Comparison of ENCODE assay signal across 8 cellular contexts in genomic region chr4:185559913-185560281, GRCh38. TPM values are rescaled to one million over a fixed set of nuclear protein-coding genes. Genes with fewer than 3 reads are reported as not detected.
A peak's percentile ranks its signal among the peaks of the same experiment; 100 is the strongest.
DNase-seq lines count a peak whose midpoint lies in the region; ATAC-seq, FAIRE-seq and TF ChIP-seq lines count a peak whose summit lies in the region.
"Had no signal": no experiment of that assay in that cellular context is flagged by ENCODE, and none has a peak within 500 bp of the region (broad histone marks: within the 10 kb centered on the region; RNA-seq: fewer than 3 reads in every experiment).

No MANE protein-coding gene starts in this region.

- no peak for FAIRE-seq in astrocyte (lab: Jason Lieb, UNC)

- peaks cover 16% of the 10 kb centered on the region for H3K9me3 Mint-ChIP-seq in astrocyte (ENCODE audit: unreplicated experiment)
- H3K9me3 Mint-ChIP-seq in activated T-helper 1 cell treated with anti-CD3 and anti-CD28 coated beads, Interleukin-12 subunit alpha, Interleukin-12 subunit beta, Interleukin-2, Interleukin-4 antibody, amounts not matched to agents 30 ng/mL and 10 ng/mL and 1 ng/mL, durations not matched to agents 14 hours and 24 hours and 36 hours: peaks cover 7% of the 10 kb centered on the region

- H3K4me1 ChIP-seq in astrocyte (ENCODE audit: insufficient read depth, low read length) (peaks cover 12% of the 10 kb centered on the region), right atrium auricular region (peaks cover 0 to 12% of the 10 kb centered on the region in 2 donors), stomach (peaks cover 0 to 12% (median 11%) of the 10 kb centered on the region in 4 donors)
- H3K4me1 ChIP-seq in effector memory CD4-positive, alpha-beta T cell (ENCODE audit: control insufficient read depth, insufficient read depth, low read length, poor library complexity, severe bottlenecking): no peaks in the 10 kb centered on the region

- H3K4me1 Mint-ChIP-seq in astrocyte (ENCODE audit: low read depth, unreplicated experiment): peaks cover 19% of the 10 kb centered on the region
- no peaks in the 10 kb centered on the region for H3K4me1 Mint-ChIP-seq in activated T-helper 1 cell treated with anti-CD3 and anti-CD28 coated beads, Interleukin-12 subunit alpha, Interleukin-12 subunit beta, Interleukin-2, Interleukin-4 antibody, amounts not matched to agents 30 ng/mL and 10 ng/mL and 1 ng/mL, durations not matched to agents 14 hours and 24 hours and 36 hours (ENCODE audit: low read depth)
- H3K4me1 Mint-ChIP-seq: neural crest cell had no signal

- no peaks in the 10 kb centered on the region for H4K20me1 ChIP-seq in astrocyte (ENCODE audit: insufficient read depth, low read length)

- DNase-seq in HPDE6-E6E7 (ENCODE audit: extremely low spot score): peak; percentile 29
- DNase-seq in astrocyte (ENCODE audit: low read depth): peak; percentile 81
- no peak for DNase-seq in right atrium auricular region (ENCODE audit: low spot score)
- peak; percentile 47 for DNase-seq in stomach
- DNase-seq in activated T-helper 1 cell treated with anti-CD3 and anti-CD28 coated beads, Interleukin-12 subunit alpha, Interleukin-12 subunit beta, Interleukin-2, Interleukin-4 antibody, amounts not matched to agents 30 ng/mL and 10 ng/mL and 1 ng/mL, durations not matched to agents 14 hours and 24 hours and 36 hours (ENCODE audit: low spot score): no peak
- DNase-seq in effector memory CD4-positive, alpha-beta T cell: no peak

- H3K27ac ChIP-seq in astrocyte (ENCODE audit: low read depth, low read length) (peak overlapping the region; percentile 74), right atrium auricular region (peak overlapping the region; percentile 72 to 78), stomach (peak overlapping the region in 3 of 5 donors; percentile 17 to 67 (median 53))
- no peak overlapping the region for H3K27ac ChIP-seq in effector memory CD4-positive, alpha-beta T cell (ENCODE audit: insufficient read depth, low read length, poor library complexity, severe bottlenecking)

- H3K9me3 ChIP-seq in astrocyte (ENCODE audit: insufficient read depth, low read depth, low read length) (no peaks in the 10 kb centered on the region), right atrium auricular region (peaks cover 0 to 2% of the 10 kb centered on the region in 2 donors), stomach (peaks cover 0 to 3% (median 0%) of the 10 kb centered on the region in 4 donors)
- H3K9me3 ChIP-seq in effector memory CD4-positive, alpha-beta T cell (ENCODE audit: control insufficient read depth, low read length): no peaks in the 10 kb centered on the region

- 36 to 49% (median 44%) methylated on average over 3 to 4 of the region's 4 CpGs for WGBS in stomach, 5 donors

- TF ChIP-seq CTCF in astrocyte (IDR thresholded peaks at IDR 0.05; ENCODE audit: insufficient read depth, low read depth, low read length) (no peak), right atrium auricular region (IDR thresholded peaks at IDR 0.05) (no peak), stomach (IDR thresholded peaks at IDR 0.05) (no peak)

- TF ChIP-seq EP300 in stomach (IDR thresholded peaks at IDR 0.05): no peak

- no peak overlapping the region for H3K4me3 Mint-ChIP-seq in astrocyte (ENCODE audit: unreplicated experiment)
- no peak overlapping the region for H3K4me3 Mint-ChIP-seq in activated T-helper 1 cell treated with anti-CD3 and anti-CD28 coated beads, Interleukin-12 subunit alpha, Interleukin-12 subunit beta, Interleukin-2, Interleukin-4 antibody, amounts not matched to agents 30 ng/mL and 10 ng/mL and 1 ng/mL, durations not matched to agents 14 hours and 24 hours and 36 hours
- H3K4me3 Mint-ChIP-seq: neural crest cell had no signal

- H3K27ac Mint-ChIP-seq in astrocyte (ENCODE audit: unreplicated experiment): peak overlapping the region; percentile 99
- no peak overlapping the region for H3K27ac Mint-ChIP-seq in activated T-helper 1 cell treated with anti-CD3 and anti-CD28 coated beads, Interleukin-12 subunit alpha, Interleukin-12 subunit beta, Interleukin-2, Interleukin-4 antibody, amounts not matched to agents 30 ng/mL and 10 ng/mL and 1 ng/mL, durations not matched to agents 14 hours and 24 hours and 36 hours

- H3K4me3 ChIP-seq in astrocyte (ENCODE audit: insufficient read depth, low read depth, low read length) (no peak overlapping the region), right atrium auricular region (no peak overlapping the region), stomach (no peak overlapping the region)
- no peak overlapping the region for H3K4me3 ChIP-seq in effector memory CD4-positive, alpha-beta T cell (ENCODE audit: insufficient read depth, low read depth, low read length, poor library complexity, severe bottlenecking)

- intact Hi-C loops in stomach (cut with DNase I; ENCODE audit: low total_unique reads): no loop called here
- intact Hi-C loops in activated T-helper 1 cell treated with anti-CD3 and anti-CD28 coated beads, Interleukin-12 subunit alpha, Interleukin-12 subunit beta, Interleukin-2, Interleukin-4 antibody, amounts not matched to agents 30 ng/mL and 10 ng/mL and 1 ng/mL, durations not matched to agents 14 hours and 24 hours and 36 hours (cut with micrococcal nuclease): no loop called here

- no peaks in the 10 kb centered on the region for H3K79me2 ChIP-seq in astrocyte (ENCODE audit: insufficient read depth, low read length)

- H3K27me3 Mint-ChIP-seq in astrocyte (ENCODE audit: low read depth, unreplicated experiment): no peaks in the 10 kb centered on the region
- peaks cover 5% of the 10 kb centered on the region for H3K27me3 Mint-ChIP-seq in activated T-helper 1 cell treated with anti-CD3 and anti-CD28 coated beads, Interleukin-12 subunit alpha, Interleukin-12 subunit beta, Interleukin-2, Interleukin-4 antibody, amounts not matched to agents 30 ng/mL and 10 ng/mL and 1 ng/mL, durations not matched to agents 14 hours and 24 hours and 36 hours (ENCODE audit: insufficient read depth)

- no peaks in the 10 kb centered on the region for H3K27me3 ChIP-seq in astrocyte (ENCODE audit: insufficient read depth, low read length)
- H3K27me3 ChIP-seq in right atrium auricular region: no peaks in the 10 kb centered on the region
- H3K27me3 ChIP-seq in stomach: no peaks in the 10 kb centered on the region
- H3K27me3 ChIP-seq in effector memory CD4-positive, alpha-beta T cell (replicated peaks; ENCODE audit: control insufficient read depth, insufficient read depth, low read length, poor library complexity, severe bottlenecking): peaks cover 3% of the 10 kb centered on the region

- H2AFZ ChIP-seq in astrocyte (ENCODE audit: low read depth, low read length): peak overlapping the region; percentile 76

- ATAC-seq in HG03565 (IDR thresholded peaks at IDR 0.05; ENCODE audit: unreplicated experiment): no peak

- no peaks in the 10 kb centered on the region for H3K36me3 ChIP-seq in astrocyte (ENCODE audit: insufficient read depth, low read length)
- H3K36me3 ChIP-seq in right atrium auricular region: no peaks in the 10 kb centered on the region
- no peaks in the 10 kb centered on the region for H3K36me3 ChIP-seq in stomach
- no peaks in the 10 kb centered on the region for H3K36me3 ChIP-seq in effector memory CD4-positive, alpha-beta T cell (ENCODE audit: control insufficient read depth, insufficient read depth, low read length)

- H3K36me3 Mint-ChIP-seq in astrocyte (ENCODE audit: low read depth, unreplicated experiment): peaks cover 2% of the 10 kb centered on the region
- H3K36me3 Mint-ChIP-seq in activated T-helper 1 cell treated with anti-CD3 and anti-CD28 coated beads, Interleukin-12 subunit alpha, Interleukin-12 subunit beta, Interleukin-2, Interleukin-4 antibody, amounts not matched to agents 30 ng/mL and 10 ng/mL and 1 ng/mL, durations not matched to agents 14 hours and 24 hours and 36 hours (ENCODE audit: low read depth): no peaks in the 10 kb centered on the region

- TF ChIP-seq POLR2A in stomach (IDR thresholded peaks at IDR 0.05): no peak

- peak overlapping the region; percentile 61 for H3K4me2 ChIP-seq in astrocyte (ENCODE audit: low read length)

- peak overlapping the region; percentile 49 for H3K9ac ChIP-seq in astrocyte (ENCODE audit: low read length)

RNA-seq across cellular contexts. Expression of gene PDLIM3, which starts 24.6 kb away (rescaled TPM):
- total RNA-seq in astrocyte (28.5 and 30.7 TPM in 2 replicates), right atrium auricular region (100 to 1,000 TPM; 476 to 783 TPM), stomach (100 to 1,000 TPM in 4 of 5 donors, 10 to 100 TPM in 1; 83.1 to 755 (median 259) TPM)
- 100 to 1,000 TPM in 1 of 3 donors, 10 to 100 TPM in 2; 73.9 to 112 (median 77.0) TPM for polyA plus RNA-seq in stomach
- total RNA-seq in activated T-helper 1 cell treated with anti-CD3 and anti-CD28 coated beads, Interleukin-12 subunit alpha, Interleukin-12 subunit beta, Interleukin-2, Interleukin-4 antibody, amounts not matched to agents 30 ng/mL and 10 ng/mL and 1 ng/mL, durations not matched to agents 14 hours and 24 hours and 36 hours: not detected in 2 replicates

Comparison
In these comparisons a context has a peak if more than half of its experiments do, and no peak if none do; other contexts are left out.
1. DNase-seq: peak in HPDE6-E6E7 (single experiment), astrocyte (single experiment) and stomach (single experiment); none in right atrium auricular region (single experiment), activated T-helper 1 cell treated with anti-CD3 and anti-CD28 coated beads, Interleukin-12 subunit alpha, Interleukin-12 subunit beta, Interleukin-2, Interleukin-4 antibody, amounts not matched to agents 30 ng/mL and 10 ng/mL and 1 ng/mL, durations not matched to agents 14 hours and 24 hours and 36 hours (single experiment) and effector memory CD4-positive, alpha-beta T cell (0 of 3).
2. RNA of gene PDLIM3, which starts 24.6 kb away (total RNA-seq): 476 to 783 TPM in right atrium auricular region, 83.1 to 755 TPM in stomach and 28.5 to 30.7 TPM in astrocyte; not detected in activated T-helper 1 cell treated with anti-CD3 and anti-CD28 coated beads, Interleukin-12 subunit alpha, Interleukin-12 subunit beta, Interleukin-2, Interleukin-4 antibody, amounts not matched to agents 30 ng/mL and 10 ng/mL and 1 ng/mL, durations not matched to agents 14 hours and 24 hours and 36 hours; every median in the first group is over 10 times any median in the second.